ENCODE assay signal across 17 cellular contexts in the genomic region with DNA sequence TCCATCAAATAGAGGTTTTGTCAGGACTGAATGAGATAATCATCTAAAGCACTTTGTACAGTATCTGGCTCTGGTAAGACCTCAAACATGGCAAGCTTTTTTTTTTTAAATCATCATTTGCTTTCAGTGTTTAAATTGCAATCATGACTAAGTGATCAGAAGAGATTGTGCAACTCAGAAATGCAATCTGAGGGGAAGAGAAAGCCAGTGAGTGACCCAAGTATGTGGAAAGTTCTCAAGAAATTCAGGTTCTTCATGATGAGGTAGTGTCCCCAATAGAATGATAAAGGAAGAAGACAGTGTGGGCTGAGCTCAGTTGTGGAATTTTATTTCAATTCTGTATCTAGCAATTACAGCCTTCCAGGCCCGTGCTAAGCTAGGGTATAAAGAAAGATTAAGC.
"Had no signal": no experiment of that assay in that cellular context is flagged by ENCODE, and none has a peak within 500 bp of the region (broad histone marks: within the 10 kb centered on the region; RNA-seq: fewer than 3 reads in every experiment).

No MANE protein-coding gene starts in this region.

- H3K36me3 ChIP-seq: esophagus squamous epithelium, heart left ventricle, sigmoid colon, upper lobe of left lung had no signal

- H3K27ac ChIP-seq: esophagus squamous epithelium, heart left ventricle, sigmoid colon, upper lobe of left lung had no signal

- H3K27me3 ChIP-seq: esophagus squamous epithelium, heart left ventricle, sigmoid colon, upper lobe of left lung had no signal

- H3K4me3 ChIP-seq: esophagus squamous epithelium, heart left ventricle, mucosa of descending colon, sigmoid colon, upper lobe of left lung had no signal

- H3K4me1 ChIP-seq: esophagus squamous epithelium, heart left ventricle, sigmoid colon, upper lobe of left lung had no signal

- DNase-seq: activated CD4-positive, alpha-beta memory T cell treated with anti-CD3 and anti-CD28 coated beads, Interleukin-2, amount 10 ng/mL, durations not matched to agents 7 days and 5 days; activated naive CD8-positive, alpha-beta T cell treated with anti-CD3 and anti-CD28 coated beads, Interleukin-2, amount 10 ng/mL, durations not matched to agents 7 days and 5 days; activated T-cell treated with anti-CD3 and anti-CD28 coated beads, Interleukin-2, amount 50 U/mL, for 48 hours; aorta; esophagus squamous epithelium; heart left ventricle; islet precursor cell; mammary epithelial cell; mucosa of descending colon; natural killer cell; sigmoid colon; stimulated activated CD4-positive, alpha-beta T cell treated with anti-CD3 and anti-CD28 coated beads, Interleukin-2, amount 100 ng/mL, for 48 hours; stimulated activated naive CD4-positive, alpha-beta T cell treated with Interleukin-2 at 50 U/mL for 16 hours; T-helper 2 cell; upper lobe of left lung had no signal

- FAIRE-seq: frontal cortex had no signal

- ATAC-seq: heart left ventricle, left lobe of liver, mucosa of descending colon, natural killer cell had no signal

- H3K9me3 ChIP-seq: esophagus squamous epithelium, heart left ventricle, mucosa of descending colon, sigmoid colon, upper lobe of left lung had no signal
